Comparison of ENCODE assay signal across 16 cellular contexts in genomic region chr1:39416609-39417008, GRCh38.
"Had no signal": no experiment of that assay in that cellular context is flagged by ENCODE, and none has a peak within 500 bp of the region (broad histone marks: within the 10 kb centered on the region; RNA-seq: fewer than 3 reads in every experiment).

No MANE protein-coding gene starts in this region.

- H3K27ac ChIP-seq: foreskin keratinocyte, neutrophil had no signal

- H3K27ac Mint-ChIP-seq: activated B cell treated with CpG ODN at 0.5 μM for 24 hours; stimulated activated naive CD8-positive, alpha-beta T cell treated with anti-CD3 and anti-CD28 coated beads, Interleukin-15, Interleukin-2, amounts not matched to agents 100 ng/mL and 50 ng/mL, for 24 hours; T-helper 2 cell treated with Interferon-gamma antibody and Interleukin-4, amounts not matched to agents 5 μg/mL and 100 μg/mL, for 36 hours; type B pancreatic cell had no signal

- H3K9me3 ChIP-seq: esophagus muscularis mucosa, neutrophil had no signal

- ATAC-seq: foreskin keratinocyte, left ventricle myocardium superior, right cardiac atrium had no signal

- H3K27me3 Mint-ChIP-seq: activated B cell treated with CpG ODN at 0.5 μM for 24 hours; stimulated activated naive CD8-positive, alpha-beta T cell treated with anti-CD3 and anti-CD28 coated beads, Interleukin-15, Interleukin-2, amounts not matched to agents 100 ng/mL and 50 ng/mL, for 24 hours; type B pancreatic cell had no signal

- H3K4me3 Mint-ChIP-seq: activated B cell treated with CpG ODN at 0.5 μM for 24 hours; stimulated activated naive CD8-positive, alpha-beta T cell treated with anti-CD3 and anti-CD28 coated beads, Interleukin-15, Interleukin-2, amounts not matched to agents 100 ng/mL and 50 ng/mL, for 24 hours; T-helper 2 cell treated with Interferon-gamma antibody and Interleukin-4, amounts not matched to agents 5 μg/mL and 100 μg/mL, for 36 hours; type B pancreatic cell had no signal

- H3K9me3 Mint-ChIP-seq: activated B cell treated with CpG ODN at 0.5 μM for 24 hours; stimulated activated naive CD8-positive, alpha-beta T cell treated with anti-CD3 and anti-CD28 coated beads, Interleukin-15, Interleukin-2, amounts not matched to agents 100 ng/mL and 50 ng/mL, for 24 hours; T-helper 2 cell treated with Interferon-gamma antibody and Interleukin-4, amounts not matched to agents 5 μg/mL and 100 μg/mL, for 36 hours; type B pancreatic cell had no signal

- H3K27me3 ChIP-seq: esophagus muscularis mucosa, foreskin keratinocyte, neutrophil had no signal

- DNase-seq: activated B cell treated with CpG ODN at 0.5 μM for 24 hours; activated CD4-positive, alpha-beta T cell treated with anti-CD3 and anti-CD28 coated beads, Interleukin-2, amount 50 U/mL, for 1 hour; activated CD8-positive, alpha-beta memory T cell treated with anti-CD3 and anti-CD28 coated beads for 24 hours; activated naive CD4-positive, alpha-beta T cell; aorta; foreskin keratinocyte; glutamatergic neuron; kidney glomerular epithelial cell; left ventricle myocardium superior; right cardiac atrium had no signal

- H3K4me3 ChIP-seq: esophagus muscularis mucosa, smooth muscle cell had no signal
